ENCODE assay signal across 8 cellular contexts in the genomic region with DNA sequence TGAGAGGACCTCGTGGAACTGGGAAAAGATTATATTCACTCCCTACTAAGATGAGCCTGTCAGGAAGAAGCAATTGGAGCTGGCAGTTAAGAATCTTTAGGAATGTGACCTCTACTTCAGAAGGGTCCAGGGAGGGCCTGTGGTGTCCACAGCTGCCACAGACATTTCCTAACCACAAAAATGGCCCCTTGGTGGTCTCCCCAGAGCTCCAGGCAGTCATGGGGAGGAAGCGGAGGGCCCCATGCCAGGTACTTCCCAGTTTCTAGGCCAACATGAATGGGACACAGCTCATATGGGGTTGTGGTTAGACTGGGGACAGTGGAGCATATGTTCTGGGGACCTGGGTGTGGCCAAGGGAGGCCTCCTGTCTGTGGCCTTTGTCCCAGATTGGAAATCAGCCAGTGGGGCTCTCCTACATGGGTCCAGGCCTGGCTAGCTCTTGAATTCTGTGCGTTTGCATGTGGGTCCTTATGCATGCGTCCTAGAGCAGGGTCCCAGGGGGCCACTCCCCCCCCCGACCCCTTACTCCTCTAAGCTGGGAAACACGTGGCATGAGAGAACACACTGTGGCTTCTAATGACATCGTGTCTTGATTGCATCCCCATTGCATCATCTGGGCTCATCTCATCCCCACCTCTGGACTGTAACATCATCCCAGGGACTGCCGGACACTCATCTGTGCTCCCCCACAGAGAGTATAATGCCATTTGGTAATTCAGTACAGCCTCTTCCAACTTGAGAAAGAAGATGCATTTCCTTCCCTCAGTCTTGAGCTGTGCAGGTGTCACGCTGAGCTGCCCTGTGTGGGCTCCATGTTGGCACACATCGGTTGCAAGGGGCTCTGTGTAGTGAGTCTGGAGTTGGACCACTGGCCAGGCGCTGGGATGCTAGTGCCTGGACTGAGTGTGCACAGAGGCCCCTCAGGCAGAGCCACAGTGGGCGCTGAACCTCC. TPM values are rescaled to one million over a fixed set of nuclear protein-coding genes. Genes with fewer than 3 reads are reported as not detected.
DNase-seq lines count a peak whose midpoint lies in the region; ATAC-seq, FAIRE-seq and TF ChIP-seq lines count a peak whose summit lies in the region.

No MANE protein-coding gene starts in this region.

- no peaks in the 10 kb centered on the region for H3K9me3 ChIP-seq in keratinocyte (ENCODE audit: control insufficient read depth, low read depth, low read length)

- H3K4me2 ChIP-seq in keratinocyte (ENCODE audit: control insufficient read depth, extremely low read depth, insufficient read depth, low read depth, low read length), result peak overlapping the region; percentile 47

- peak overlapping the region; percentile 65 for H3K27ac ChIP-seq in keratinocyte (ENCODE audit: control insufficient read depth, insufficient read depth, low read length)

- ATAC-seq in GM19463 (IDR thresholded peaks at IDR 0.05; ENCODE audit: unreplicated experiment) (peak; percentile 40), HG02870 (IDR thresholded peaks at IDR 0.05; ENCODE audit: unreplicated experiment) (no peak), GM21515 (IDR thresholded peaks at IDR 0.05; ENCODE audit: unreplicated experiment) (no peak)

- peak overlapping the region; percentile 16 for H3K9ac ChIP-seq in keratinocyte (ENCODE audit: control insufficient read depth, extremely low read depth, insufficient read depth, low read length)

- TF ChIP-seq CTCF in keratinocyte (optimal IDR thresholded peaks at IDR 0.05 in 1 of 3, IDR thresholded peaks at IDR 0.05 in 1 of 3, conservative IDR thresholded peaks at IDR 0.05 in 1 of 3; ENCODE audit: extremely low read depth in 1 of 3, insufficient read depth in 2 of 3, low read length in 3 of 3), result no peak

- dilution Hi-C loops in keratinocyte (cut with MboI; ENCODE audit: extremely low pct_ligation_motif_present, low sequenced_read_pairs), result no loop called here

- in situ Hi-C loops in ACHN (cut with HindIII; ENCODE audit: low pct_ligation_motif_present, low pct_unique_long_range_greater_than_20kb, low sequenced_read_pairs), result no loop called here

- no peaks in the 10 kb centered on the region for H3K27me3 ChIP-seq in keratinocyte (ENCODE audit: control insufficient read depth, extremely low read depth, insufficient read depth, low read length)

- H2AFZ ChIP-seq in keratinocyte (ENCODE audit: control insufficient read depth, low read length), result no peak overlapping the region

- DNase-seq in ACHN (peak; percentile 24), T1000 (lab: John Stamatoyannopoulos, UW) (peak; percentile 64), keratinocyte (ENCODE audit: low read depth, low spot score) (no peak), HTR-8/SVneo (ENCODE audit: insufficient read length, low spot score) (no peak), NCI-H1436 (lab: John Stamatoyannopoulos, UW) (no peak)

- no peaks in the 10 kb centered on the region for H4K20me1 ChIP-seq in keratinocyte (ENCODE audit: control insufficient read depth, extremely low read depth, insufficient read depth, low read length)

- H3K4me3 ChIP-seq in keratinocyte (ENCODE audit: control insufficient read depth in 2 of 3, extremely low read depth in 1 of 3, insufficient read depth in 2 of 3, low read depth in 1 of 3, low read length in 3 of 3), result no peak overlapping the region

- no peak for FAIRE-seq in keratinocyte (lab: Jason Lieb, UNC)
- no peak for FAIRE-seq in HTR-8/SVneo (lab: Jason Lieb, UNC)

- H3K4me1 ChIP-seq in keratinocyte (ENCODE audit: control insufficient read depth, extremely low read depth, insufficient read depth, low read length), result peaks cover 47% of the 10 kb centered on the region

- no peaks in the 10 kb centered on the region for H3K79me2 ChIP-seq in keratinocyte (ENCODE audit: control insufficient read depth, insufficient read depth, low read length)

- no peaks in the 10 kb centered on the region for H3K36me3 ChIP-seq in keratinocyte (ENCODE audit: control insufficient read depth in 2 of 2, extremely low read depth in 1 of 2, insufficient read depth in 2 of 2, low read length in 2 of 2)

- no peaks in the 10 kb centered on the region for H3K9me1 ChIP-seq in keratinocyte (ENCODE audit: control insufficient read depth, extremely low read depth, insufficient read depth, low read length)

RNA-seq across cellular contexts. Expression of gene IRF1, which starts 31.3 kb away (rescaled TPM):
- polyA plus RNA-seq in keratinocyte, result 3.7 to 16.4 TPM (median 6.2 TPM) in 3 replicates
- 1.5 TPM for polyA plus RNA-seq in keratinocyte (2011; ENCODE audit: low read depth)
- polyA plus RNA-seq in keratinocyte (2011; cell fraction: cytosol; rRNA removed), result 5.1 and 5.5 TPM in 2 replicates
- polyA plus RNA-seq in keratinocyte (2011; cell fraction: nucleus; rRNA removed), result 10.1 and 10.5 TPM in 2 replicates
- polyA plus RNA-seq in keratinocyte (2012; ENCODE audit: low replicate concordance), result 3.0 and 14.7 TPM in 2 replicates
- 4.8 to 17.6 TPM (median 13.9 TPM) in 3 replicates for polyA minus RNA-seq in keratinocyte
- 2.1 TPM for polyA minus RNA-seq in keratinocyte (2011; cell fraction: cytosol; rRNA and poly(A)+ RNA removed)
- polyA minus RNA-seq in keratinocyte (2011; cell fraction: nucleus; rRNA and poly(A)+ RNA removed), result 8.0 and 9.3 TPM in 2 replicates

Comparison
In these comparisons a context has a peak if more than half of its experiments do, and no peak if none do; other contexts are left out.
1. DNase-seq: peak in ACHN (single experiment) and T1000 (single experiment); none in keratinocyte (single experiment), HTR-8/SVneo (single experiment) and NCI-H1436 (single experiment).